In the genomic region with DNA sequence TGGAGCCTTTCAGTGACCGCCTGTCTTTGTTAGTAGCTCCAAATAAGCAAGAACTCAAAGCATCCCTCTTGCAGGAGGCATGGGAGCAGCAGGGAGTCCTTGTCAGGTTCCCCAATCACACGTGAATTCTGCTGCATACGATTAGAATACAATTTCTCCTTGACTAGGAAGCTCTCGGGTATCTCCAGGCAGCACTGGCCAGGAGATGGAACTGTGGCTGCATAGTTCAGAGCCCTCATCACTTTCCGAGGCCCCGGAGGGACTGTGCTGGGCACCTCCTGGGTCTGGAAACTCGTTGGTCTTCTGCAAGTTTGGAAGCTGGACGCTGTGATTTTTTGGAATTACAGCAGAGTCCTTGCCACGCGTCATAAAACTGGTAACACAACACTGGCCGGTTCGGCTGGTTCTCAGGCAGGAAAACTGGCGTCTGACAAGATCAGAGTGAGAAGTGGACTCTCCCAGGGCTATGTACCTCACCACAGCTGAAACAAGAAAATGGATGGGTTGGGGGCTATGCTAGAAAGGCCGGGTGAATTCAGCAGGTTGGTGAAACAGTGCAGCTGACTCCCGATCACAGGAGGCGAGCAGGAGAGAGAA, we compare ENCODE assay signal across 13 cellular contexts.
"Had no signal": no experiment of that assay in that cellular context is flagged by ENCODE, and none has a peak within 500 bp of the region (broad histone marks: within the 10 kb centered on the region; RNA-seq: fewer than 3 reads in every experiment).

No MANE protein-coding gene starts in this region.

- H3K4me3 ChIP-seq: cardiac muscle cell, uterus had no signal

- H3K27me3 ChIP-seq: cardiac muscle cell, uterus had no signal

- H3K4me2 ChIP-seq: SK-N-SH had no signal

- H3K9ac ChIP-seq: SK-N-SH had no signal

- H3K4me1 ChIP-seq: uterus had no signal

- H3K9me3 ChIP-seq: SK-N-SH, uterus had no signal

- H3K27ac ChIP-seq: cardiac muscle cell, epithelial cell of prostate, uterus had no signal

- H3K36me3 ChIP-seq: cardiac muscle cell, uterus had no signal

- DNase-seq: activated CD4-positive, CD25-positive, alpha-beta regulatory T cell; activated effector memory CD4-positive, alpha-beta T cell treated with Interleukin-2 at 50 U/mL for 16 hours; activated T-cell treated with anti-CD3 and anti-CD28 coated beads, Interleukin-2, amount 50 U/mL, for 1 hour; amygdala; effector CD8-positive, alpha-beta T cell; midbrain; nucleus accumbens; SK-N-SH; stimulated activated CD4-positive, alpha-beta T cell treated with anti-CD3 and anti-CD28 coated beads, Interleukin-2, amount 100 ng/mL, for 48 hours; stimulated activated naive CD4-positive, alpha-beta T cell treated with Interleukin-2 at 50 U/mL for 16 hours; uterus had no signal
